ENCODE assay signal across 1 cellular context in the genomic region with DNA sequence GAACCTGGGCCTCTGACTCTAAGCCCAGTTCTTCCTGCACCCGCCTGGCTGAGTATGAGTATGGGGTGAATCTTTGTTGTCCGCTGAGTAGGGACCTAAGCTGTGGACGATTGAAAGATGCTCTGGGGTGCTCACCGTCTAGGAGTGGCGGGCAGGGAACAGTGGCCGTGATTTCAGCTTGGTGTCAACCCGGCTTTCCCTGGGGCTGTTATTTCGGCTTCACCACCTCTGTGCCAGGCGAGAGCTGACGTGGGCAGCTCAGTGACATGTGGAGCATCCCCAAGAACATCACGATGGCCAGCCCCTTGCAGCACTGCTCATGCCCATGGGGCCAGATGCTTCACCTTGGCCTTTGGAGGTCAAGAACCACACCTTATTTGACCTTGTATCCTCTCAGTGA.
TF ChIP-seq lines count a peak whose summit lies in the region.

No MANE protein-coding gene starts in this region.

TF ChIP-seq in HEK293, 187 proteins besides CTCF, POLR2A, EP300 and RAD21 (continued from another document):
- TF ChIP-seq ZNF433 (tag by site-specific recombination; IDR thresholded peaks at IDR 0.05; ENCODE audit: low read depth) = no peak
- TF ChIP-seq ZNF585B (tag by site-specific recombination; IDR thresholded peaks at IDR 0.05) = no peak
- TF ChIP-seq, protein P1, sequence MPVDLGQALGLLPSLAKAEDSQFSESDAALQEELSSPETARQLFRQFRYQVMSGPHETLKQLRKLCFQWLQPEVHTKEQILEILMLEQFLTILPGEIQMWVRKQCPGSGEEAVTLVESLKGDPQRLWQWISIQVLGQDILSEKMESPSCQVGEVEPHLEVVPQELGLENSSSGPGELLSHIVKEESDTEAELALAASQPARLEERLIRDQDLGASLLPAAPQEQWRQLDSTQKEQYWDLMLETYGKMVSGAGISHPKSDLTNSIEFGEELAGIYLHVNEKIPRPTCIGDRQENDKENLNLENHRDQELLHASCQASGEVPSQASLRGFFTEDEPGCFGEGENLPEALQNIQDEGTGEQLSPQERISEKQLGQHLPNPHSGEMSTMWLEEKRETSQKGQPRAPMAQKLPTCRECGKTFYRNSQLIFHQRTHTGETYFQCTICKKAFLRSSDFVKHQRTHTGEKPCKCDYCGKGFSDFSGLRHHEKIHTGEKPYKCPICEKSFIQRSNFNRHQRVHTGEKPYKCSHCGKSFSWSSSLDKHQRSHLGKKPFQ (tag by site-specific recombination; IDR thresholded peaks at IDR 0.05) = no peak
- no peak for TF ChIP-seq ZSCAN4 (tag by site-specific recombination; IDR thresholded peaks at IDR 0.05)
- TF ChIP-seq PRDM6 (tag by site-specific recombination; IDR thresholded peaks at IDR 0.05) = no peak
- no peak for TF ChIP-seq ZBTB11 (tag by site-specific recombination; conservative IDR thresholded peaks at IDR 0.05; ENCODE audit: low read depth)
- no peak for TF ChIP-seq ELK4 (IDR thresholded peaks at IDR 0.05; ENCODE audit: borderline replicate concordance, low read depth, low read length)
- no peak for TF ChIP-seq ZNF626 (tag by site-specific recombination; IDR thresholded peaks at IDR 0.05)
- no peak for TF ChIP-seq ZNF514 (tag by site-specific recombination; IDR thresholded peaks at IDR 0.05)
- TF ChIP-seq, protein P2, sequence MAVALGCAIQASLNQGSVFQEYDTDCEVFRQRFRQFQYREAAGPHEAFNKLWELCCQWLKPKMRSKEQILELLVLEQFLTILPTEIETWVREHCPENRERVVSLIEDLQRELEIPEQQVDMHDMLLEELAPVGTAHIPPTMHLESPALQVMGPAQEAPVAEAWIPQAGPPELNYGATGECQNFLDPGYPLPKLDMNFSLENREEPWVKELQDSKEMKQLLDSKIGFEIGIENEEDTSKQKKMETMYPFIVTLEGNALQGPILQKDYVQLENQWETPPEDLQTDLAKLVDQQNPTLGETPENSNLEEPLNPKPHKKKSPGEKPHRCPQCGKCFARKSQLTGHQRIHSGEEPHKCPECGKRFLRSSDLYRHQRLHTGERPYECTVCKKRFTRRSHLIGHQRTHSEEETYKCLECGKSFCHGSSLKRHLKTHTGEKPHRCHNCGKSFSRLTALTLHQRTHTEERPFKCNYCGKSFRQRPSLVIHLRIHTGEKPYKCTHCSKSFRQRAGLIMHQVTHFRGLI (tag by site-specific recombination; IDR thresholded peaks at IDR 0.05) = no peak
- no peak for TF ChIP-seq ZNF791 (tag by site-specific recombination; IDR thresholded peaks at IDR 0.05)
- no peak for TF ChIP-seq ZNF266 (tag by site-specific recombination; IDR thresholded peaks at IDR 0.05; ENCODE audit: low read depth)
